Comparison of ENCODE assay signal across 17 cellular contexts in the genomic region with DNA sequence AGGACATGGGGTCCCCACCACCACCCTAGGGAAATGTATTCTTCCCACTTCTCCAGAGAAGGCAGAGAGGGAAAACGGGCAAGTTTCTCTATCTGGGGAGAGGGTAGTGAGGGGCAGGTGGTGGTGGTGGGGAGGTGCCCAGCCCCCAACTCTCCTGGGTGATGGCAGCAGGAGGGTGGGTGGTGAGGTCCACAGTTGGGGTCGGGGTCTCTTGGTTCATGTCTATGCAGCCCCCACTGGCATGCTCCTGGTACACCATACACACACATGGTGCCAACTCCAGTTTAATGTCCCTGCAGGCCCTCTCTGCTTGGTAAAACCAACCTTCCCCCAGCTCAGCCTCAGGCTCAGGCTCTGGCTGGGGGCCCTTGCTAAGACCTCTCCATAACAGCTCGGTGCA.
A peak's percentile ranks its signal among the peaks of the same experiment; 100 is the strongest.
DNase-seq lines count a peak whose midpoint lies in the region; ATAC-seq and TF ChIP-seq lines count a peak whose summit lies in the region.
"Had no signal": no experiment of that assay in that cellular context is flagged by ENCODE, and none has a peak within 500 bp of the region (broad histone marks: within the 10 kb centered on the region; RNA-seq: fewer than 3 reads in every experiment).

No MANE protein-coding gene starts in this region.

- ATAC-seq in lower lobe of right lung: no peak
- peak; percentile 18 for ATAC-seq in stimulated activated memory B cell treated with anti-CD40 and anti-IgM and Interleukin-4, amounts not matched to agents 10 μg/mL and 1 μg/mL and 100 μg/mL, for 72 hours
- ATAC-seq: A549, GM23338, HCT116 had no signal

- no peak overlapping the region for H3K9ac ChIP-seq in BLaER1 treated with 17β-estradiol and CSF1 and Interleukin-3, amounts not matched to agents 10 nM and 100 nM

- no peaks in the 10 kb centered on the region for H4K20me1 ChIP-seq in BLaER1 treated with 17β-estradiol and CSF1 and Interleukin-3, amounts not matched to agents 10 nM and 100 nM

- DNase-seq in chondrocyte (ENCODE audit: low spot score) (peak; percentile 36), lower lobe of right lung (peak; percentile 4), Ammon's horn (ENCODE audit: low spot score) (no peak), mesenteric fat pad (ENCODE audit: low spot score) (no peak), D341Med (ENCODE audit: low spot score) (no peak)
- no peak for DNase-seq in stimulated activated CD4-positive, alpha-beta T cell treated with anti-CD3 and anti-CD28 coated beads, Interleukin-4, amount 100 ng/mL, for 24 hours
- DNase-seq: AML-193; CD4-positive, CD25-positive, alpha-beta regulatory T cell; DMS79 treated with DMSO at 0.1 percent for 48 hours; GF-D8; HFFc6; KG1 had no signal

- peaks cover 28% of the 10 kb centered on the region for H3K4me1 Mint-ChIP-seq in chondrocyte (ENCODE audit: low read depth)
- no peaks in the 10 kb centered on the region for H3K4me1 Mint-ChIP-seq in stimulated activated memory B cell treated with anti-CD40 and anti-IgM and Interleukin-4, amounts not matched to agents 10 μg/mL and 1 μg/mL and 100 μg/mL, for 72 hours
- H3K4me1 Mint-ChIP-seq: CD4-positive, CD25-positive, alpha-beta regulatory T cell had no signal

- no peak overlapping the region for H3K27ac ChIP-seq in BLaER1 treated with 17β-estradiol and CSF1 and Interleukin-3, amounts not matched to agents 10 nM and 100 nM
- no peak overlapping the region for H3K27ac ChIP-seq in lower lobe of right lung
- H3K27ac ChIP-seq: A549 had no signal

- peaks cover 0 to 4% (median 0%) of the 10 kb centered on the region in 11 experiments; a peak in 2 of 22 replicates for H3K27me3 ChIP-seq in BLaER1 treated with 17β-estradiol and CSF1 and Interleukin-3, amounts not matched to agents 10 nM and 100 nM
- H3K27me3 ChIP-seq in lower lobe of right lung (ENCODE audit: low read depth): no peaks in the 10 kb centered on the region

- H3K4me1 ChIP-seq in BLaER1 treated with 17β-estradiol and CSF1 and Interleukin-3, amounts not matched to agents 10 nM and 100 nM: peaks cover 9 to 33% (median 22%) of the 10 kb centered on the region in 10 experiments; a peak in 18 of 20 replicates
- peaks cover 4% of the 10 kb centered on the region for H3K4me1 ChIP-seq in lower lobe of right lung
- H3K4me1 ChIP-seq: A549 had no signal

- no peaks in the 10 kb centered on the region for H3K36me3 ChIP-seq in BLaER1 treated with 17β-estradiol and CSF1 and Interleukin-3, amounts not matched to agents 10 nM and 100 nM
- H3K36me3 ChIP-seq in lower lobe of right lung: no peaks in the 10 kb centered on the region

- peaks cover 10% of the 10 kb centered on the region for H3K36me3 Mint-ChIP-seq in chondrocyte (ENCODE audit: low read depth)
- H3K36me3 Mint-ChIP-seq in stimulated activated memory B cell treated with anti-CD40 and anti-IgM and Interleukin-4, amounts not matched to agents 10 μg/mL and 1 μg/mL and 100 μg/mL, for 72 hours: peaks cover 4% of the 10 kb centered on the region

- H3K27ac Mint-ChIP-seq in chondrocyte (ENCODE audit: unreplicated experiment): no peak overlapping the region
- no peak overlapping the region for H3K27ac Mint-ChIP-seq in stimulated activated memory B cell treated with anti-CD40 and anti-IgM and Interleukin-4, amounts not matched to agents 10 μg/mL and 1 μg/mL and 100 μg/mL, for 72 hours
- H3K27ac Mint-ChIP-seq: CD4-positive, CD25-positive, alpha-beta regulatory T cell; GM23338; HFFc6 had no signal

- no peak overlapping the region for H3K4me3 Mint-ChIP-seq in chondrocyte (ENCODE audit: unreplicated experiment)
- no peak overlapping the region for H3K4me3 Mint-ChIP-seq in stimulated activated memory B cell treated with anti-CD40 and anti-IgM and Interleukin-4, amounts not matched to agents 10 μg/mL and 1 μg/mL and 100 μg/mL, for 72 hours
- H3K4me3 Mint-ChIP-seq: CD4-positive, CD25-positive, alpha-beta regulatory T cell; GM23338; HFFc6 had no signal

- intact Hi-C loops in lower lobe of right lung (cut with DNase I): no loop called here

- TF ChIP-seq CTCF in chondrocyte (IDR thresholded peaks at IDR 0.05) (no peak), lower lobe of right lung (IDR thresholded peaks at IDR 0.05) (no peak)

- H3K4me3 ChIP-seq in BLaER1 treated with 17β-estradiol and CSF1 and Interleukin-3, amounts not matched to agents 10 nM and 100 nM: no peak overlapping the region
- no peak overlapping the region for H3K4me3 ChIP-seq in lower lobe of right lung
- H3K4me3 ChIP-seq: A549, GM23338 had no signal

- H3K9me3 Mint-ChIP-seq in chondrocyte (ENCODE audit: low read depth): peaks cover 8% of the 10 kb centered on the region
- H3K9me3 Mint-ChIP-seq in stimulated activated memory B cell treated with anti-CD40 and anti-IgM and Interleukin-4, amounts not matched to agents 10 μg/mL and 1 μg/mL and 100 μg/mL, for 72 hours: peaks cover 4% of the 10 kb centered on the region

- peak overlapping the region in 8 of 11 experiments; percentile 41 to 82 (median 70); a peak in 15 of 22 replicates for H3K4me2 ChIP-seq in BLaER1 treated with 17β-estradiol and CSF1 and Interleukin-3, amounts not matched to agents 10 nM and 100 nM
- H3K4me2 ChIP-seq: A549, GM23338 had no signal

- H3K9me3 ChIP-seq in BLaER1 treated with 17β-estradiol and CSF1 and Interleukin-3, amounts not matched to agents 10 nM and 100 nM (replicated peaks in 1 of 11): peaks cover 6 to 32% (median 19%) of the 10 kb centered on the region in 11 experiments; a peak in 19 of 22 replicates
- H3K9me3 ChIP-seq in lower lobe of right lung: no peaks in the 10 kb centered on the region

- no peaks in the 10 kb centered on the region for H3K27me3 Mint-ChIP-seq in chondrocyte (ENCODE audit: low read depth)
- peaks cover 38% of the 10 kb centered on the region for H3K27me3 Mint-ChIP-seq in stimulated activated memory B cell treated with anti-CD40 and anti-IgM and Interleukin-4, amounts not matched to agents 10 μg/mL and 1 μg/mL and 100 μg/mL, for 72 hours
- H3K27me3 Mint-ChIP-seq: CD4-positive, CD25-positive, alpha-beta regulatory T cell had no signal

Comparison
In these comparisons a context has a peak if more than half of its experiments do, and no peak if none do; other contexts are left out.
1. DNase-seq: peak in chondrocyte (single experiment) and lower lobe of right lung (single experiment); none in stimulated activated CD4-positive, alpha-beta T cell treated with anti-CD3 and anti-CD28 coated beads, Interleukin-4, amount 100 ng/mL, for 24 hours (single experiment), Ammon's horn (single experiment), mesenteric fat pad (single experiment) and D341Med (single experiment).